In genomic region chr15:25862469-25863066, GRCh38 we compare ENCODE assay signal across 8 cellular contexts. TPM values are rescaled to one million over a fixed set of nuclear protein-coding genes. Genes with fewer than 3 reads are reported as not detected.
A peak's percentile ranks its signal among the peaks of the same experiment; 100 is the strongest.
DNase-seq lines count a peak whose midpoint lies in the region; ATAC-seq and TF ChIP-seq lines count a peak whose summit lies in the region.

No MANE protein-coding gene starts in this region.

- peak overlapping the region; percentile 96 for H3K4me3 Mint-ChIP-seq in CD4-positive, alpha-beta T cell

- H3K27ac ChIP-seq in CD4-positive, alpha-beta T cell (ENCODE audit: low read depth, low read length), result peak overlapping the region; percentile 86
- no peak overlapping the region for H3K27ac ChIP-seq in ectodermal cell (ENCODE audit: insufficient read depth, low read depth, low read length, poor library complexity, severe bottlenecking)
- peak overlapping the region; percentile 3 to 81 (median 64) for H3K27ac ChIP-seq in tibial nerve

- H3K27me3 Mint-ChIP-seq in CD4-positive, alpha-beta T cell, result no peaks in the 10 kb centered on the region

- peak; percentile 45 for ATAC-seq in CD4-positive, alpha-beta T cell (ENCODE audit: poor library complexity)
- no peak for ATAC-seq in HG02610 (IDR thresholded peaks at IDR 0.05; ENCODE audit: unreplicated experiment)
- no peak for ATAC-seq in GM21360 (IDR thresholded peaks at IDR 0.05; ENCODE audit: unreplicated experiment)

- peaks cover 37% of the 10 kb centered on the region for H3K36me3 Mint-ChIP-seq in CD4-positive, alpha-beta T cell (ENCODE audit: low read depth)

- CTCF ChIA-PET in CD4-positive, alpha-beta T cell (lab: Charles Lee), result interaction anchor here (1.3 to 3.2 kb wide), 3 partner anchors 9 to 79 kb away, joined by 3 to 8 read pairs (median 8); no protein-coding TSS in a partner anchor

- 2 to 3% methylated on average over 62 of the region's 62 CpGs for WGBS in ectodermal cell, 2 experiments
- WGBS in tibial nerve, 2 donors, result 2% methylated on average over 10 to 27 of the region's 62 CpGs

- H3K27ac Mint-ChIP-seq in CD4-positive, alpha-beta T cell, result peak overlapping the region; percentile 93

- H3K4me3 ChIP-seq in WI38 (ENCODE audit: low read depth, low read length) (peak overlapping the region; percentile 76), ectodermal cell (ENCODE audit: insufficient read depth, low read depth, low read length) (peak overlapping the region; percentile 39), mucosa of stomach (ENCODE audit: low read length) (no peak overlapping the region), tibial nerve (peak overlapping the region; percentile 57 to 70 (median 60))

- intact Hi-C loops in CD4-positive, alpha-beta T cell (cut with DNase I, micrococcal nuclease), result loop anchor here (2.0 to 5.0 kb wide), 4 partner anchors 14 to 220 kb away; no protein-coding TSS in a partner anchor

- H3K27me3 ChIP-seq in CD4-positive, alpha-beta T cell (ENCODE audit: control insufficient read depth, insufficient read depth, low read length), result no peaks in the 10 kb centered on the region
- peaks cover 56% of the 10 kb centered on the region for H3K27me3 ChIP-seq in ectodermal cell (ENCODE audit: control insufficient read depth, insufficient read depth, low read length, poor library complexity, severe bottlenecking)
- peaks cover 14% of the 10 kb centered on the region for H3K27me3 ChIP-seq in mucosa of stomach (ENCODE audit: control insufficient read depth, insufficient read depth, low read length)
- peaks cover 0 to 4% of the 10 kb centered on the region in 2 donors for H3K27me3 ChIP-seq in tibial nerve

- no peaks in the 10 kb centered on the region for H3K9me3 ChIP-seq in CD4-positive, alpha-beta T cell (ENCODE audit: control insufficient read depth, low read length)
- no peaks in the 10 kb centered on the region for H3K9me3 ChIP-seq in ectodermal cell (ENCODE audit: control insufficient read depth, low read length)
- H3K9me3 ChIP-seq in mucosa of stomach (ENCODE audit: control insufficient read depth, low read length), result no peaks in the 10 kb centered on the region
- H3K9me3 ChIP-seq in tibial nerve, result no peaks in the 10 kb centered on the region

- peaks cover 51% of the 10 kb centered on the region for H3K4me1 Mint-ChIP-seq in CD4-positive, alpha-beta T cell (ENCODE audit: low read depth)

- POLR2A ChIA-PET in CD4-positive, alpha-beta T cell (lab: Charles Lee), result interaction anchor here (0.6 to 5.9 kb wide), 15 partner anchors 9 to 123 kb away, joined by 3 to 127 read pairs (median 3); no protein-coding TSS in a partner anchor

- H3K4me1 ChIP-seq in ectodermal cell (ENCODE audit: control insufficient read depth, insufficient read depth, low read length) (peaks cover 3% of the 10 kb centered on the region), mucosa of stomach (ENCODE audit: control insufficient read depth, insufficient read depth, low read length) (peaks cover 18% of the 10 kb centered on the region), tibial nerve (peaks cover 0 to 52% (median 2%) of the 10 kb centered on the region in 4 donors)

- TF ChIP-seq EP300 in tibial nerve (IDR thresholded peaks at IDR 0.05), result no peak

- TF ChIP-seq POLR2A in tibial nerve (IDR thresholded peaks at IDR 0.05), result no peak

- DNase-seq in CD4-positive, alpha-beta T cell, result peak; percentile 44 to 76 (median 58)
- DNase-seq in tibial nerve (ENCODE audit: low spot score in 2 of 2), result no peak
- DNase-seq in DMS114 treated with DMSO at 0.1 percent for 48 hours (lab: John Stamatoyannopoulos, UW; ENCODE audit: unreplicated experiment), result no peak

- no peaks in the 10 kb centered on the region for H3K9me3 Mint-ChIP-seq in CD4-positive, alpha-beta T cell

- H3K36me3 ChIP-seq in ectodermal cell (ENCODE audit: control insufficient read depth, insufficient read depth, low read length), result no peaks in the 10 kb centered on the region
- H3K36me3 ChIP-seq in mucosa of stomach (ENCODE audit: control insufficient read depth, insufficient read depth, low read length), result no peaks in the 10 kb centered on the region
- no peaks in the 10 kb centered on the region for H3K36me3 ChIP-seq in tibial nerve

- TF ChIP-seq CTCF in CD4-positive, alpha-beta T cell (IDR thresholded peaks at IDR 0.05), result no peak
- TF ChIP-seq CTCF in WI38 (IDR thresholded peaks at IDR 0.05; ENCODE audit: low read depth, low read length), result no peak
- TF ChIP-seq CTCF in tibial nerve (IDR thresholded peaks at IDR 0.05), result no peak

- H3K9ac ChIP-seq in mucosa of stomach (ENCODE audit: low read length), result peak overlapping the region; percentile 60

RNA-seq across cellular contexts. Expression of gene ATP10A, which starts 0.6 kb away (rescaled TPM):
- 10 to 100 TPM; 30.0 to 30.4 TPM for total RNA-seq in CD4-positive, alpha-beta T cell
- polyA plus RNA-seq in ectodermal cell (2013, experiment 1 of 4), result 0.41 TPM
- polyA plus RNA-seq in ectodermal cell (2013, experiment 2 of 4), result 0.27 TPM
- 0.27 TPM for polyA plus RNA-seq in ectodermal cell (2013, experiment 3 of 4)
- 0.45 TPM for polyA plus RNA-seq in ectodermal cell (2013, experiment 4 of 4)
- 10 to 100 TPM in 3 of 4 donors, 1 to 10 TPM in 1; 8.1 to 36.0 (median 17.9) TPM for total RNA-seq in tibial nerve

Comparison
In these comparisons a context has a peak if more than half of its experiments do, and no peak if none do; other contexts are left out.
1. DNase-seq: peak in CD4-positive, alpha-beta T cell (10 of 10); none in tibial nerve (0 of 2) and DMS114 treated with DMSO at 0.1 percent for 48 hours (single experiment).